2 cellular contexts compared by ENCODE assay signal in the genomic region with DNA sequence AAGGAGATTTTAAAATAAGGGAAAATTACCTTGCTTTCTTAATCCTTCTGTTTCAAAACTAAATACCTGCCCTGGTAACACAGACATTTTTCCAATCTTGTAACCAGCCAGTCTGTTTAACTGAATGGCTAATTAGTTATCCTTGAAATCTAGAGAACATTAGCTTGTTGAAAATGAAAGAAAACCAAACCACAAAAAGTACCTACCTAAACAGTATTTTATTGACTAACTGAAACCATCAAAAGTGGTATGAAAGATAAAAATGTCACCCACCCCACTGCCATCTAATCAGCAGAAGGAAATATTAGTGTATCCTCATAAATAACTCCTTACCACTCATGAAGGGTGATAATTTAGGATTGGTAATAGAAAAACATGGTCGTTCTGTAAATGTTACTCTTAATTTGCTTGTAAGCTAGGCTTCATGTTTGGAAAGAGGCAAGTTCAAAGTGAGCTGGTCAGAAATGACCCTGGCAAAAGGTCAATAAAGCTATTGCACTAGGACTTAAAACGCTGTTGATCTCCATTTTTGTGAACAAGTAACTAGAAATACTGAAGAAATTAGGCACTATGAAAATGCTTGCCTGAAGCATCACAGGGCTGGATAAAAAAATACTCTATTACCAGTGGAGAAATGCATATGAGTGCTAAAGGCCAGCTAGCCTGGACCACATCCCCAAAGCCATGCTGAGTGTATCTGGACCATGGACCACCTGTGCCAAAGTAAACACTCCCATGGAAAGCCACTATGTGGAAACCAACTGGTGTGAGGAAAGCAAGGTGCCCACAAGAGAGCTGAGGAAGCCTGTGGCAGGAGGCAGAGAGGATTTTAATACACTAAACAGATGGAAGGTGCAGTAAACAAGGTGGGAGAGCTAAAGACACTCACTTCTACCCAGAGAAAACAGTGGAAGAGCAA.
TF ChIP-seq lines count a peak whose summit lies in the region.

No MANE protein-coding gene starts in this region.

TF ChIP-seq in liver, 16 proteins besides CTCF, POLR2A, EP300 and RAD21:
- TF ChIP-seq EGR1 (IDR thresholded peaks at IDR 0.05; ENCODE audit: low read depth in 2 of 2), result no peak
- peak; percentile 39 to 48 for TF ChIP-seq HNF4A (conservative IDR thresholded peaks at IDR 0.05)
- no peak for TF ChIP-seq JUND (IDR thresholded peaks at IDR 0.05)
- TF ChIP-seq, protein P1, sequence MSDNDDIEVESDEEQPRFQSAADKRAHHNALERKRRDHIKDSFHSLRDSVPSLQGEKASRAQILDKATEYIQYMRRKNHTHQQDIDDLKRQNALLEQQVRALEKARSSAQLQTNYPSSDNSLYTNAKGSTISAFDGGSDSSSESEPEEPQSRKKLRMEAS (IDR thresholded peaks at IDR 0.05), result no peak
- TF ChIP-seq FOXA1 (IDR thresholded peaks at IDR 0.05), result peak; percentile 6
- TF ChIP-seq, protein P2, sequence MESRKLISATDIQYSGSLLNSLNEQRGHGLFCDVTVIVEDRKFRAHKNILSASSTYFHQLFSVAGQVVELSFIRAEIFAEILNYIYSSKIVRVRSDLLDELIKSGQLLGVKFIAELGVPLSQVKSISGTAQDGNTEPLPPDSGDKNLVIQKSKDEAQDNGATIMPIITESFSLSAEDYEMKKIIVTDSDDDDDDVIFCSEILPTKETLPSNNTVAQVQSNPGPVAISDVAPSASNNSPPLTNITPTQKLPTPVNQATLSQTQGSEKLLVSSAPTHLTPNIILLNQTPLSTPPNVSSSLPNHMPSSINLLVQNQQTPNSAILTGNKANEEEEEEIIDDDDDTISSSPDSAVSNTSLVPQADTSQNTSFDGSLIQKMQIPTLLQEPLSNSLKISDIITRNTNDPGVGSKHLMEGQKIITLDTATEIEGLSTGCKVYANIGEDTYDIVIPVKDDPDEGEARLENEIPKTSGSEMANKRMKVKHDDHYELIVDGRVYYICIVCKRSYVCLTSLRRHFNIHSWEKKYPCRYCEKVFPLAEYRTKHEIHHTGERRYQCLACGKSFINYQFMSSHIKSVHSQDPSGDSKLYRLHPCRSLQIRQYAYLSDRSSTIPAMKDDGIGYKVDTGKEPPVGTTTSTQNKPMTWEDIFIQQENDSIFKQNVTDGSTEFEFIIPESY (IDR thresholded peaks at IDR 0.05), result no peak
- no peak for TF ChIP-seq NR2F2 (IDR thresholded peaks at IDR 0.05)
- peak; percentile 56 to 67 for TF ChIP-seq RXRA (IDR thresholded peaks at IDR 0.05)
- peak; percentile 63 for TF ChIP-seq FOXA2 (IDR thresholded peaks at IDR 0.05)
- TF ChIP-seq, protein P3, sequence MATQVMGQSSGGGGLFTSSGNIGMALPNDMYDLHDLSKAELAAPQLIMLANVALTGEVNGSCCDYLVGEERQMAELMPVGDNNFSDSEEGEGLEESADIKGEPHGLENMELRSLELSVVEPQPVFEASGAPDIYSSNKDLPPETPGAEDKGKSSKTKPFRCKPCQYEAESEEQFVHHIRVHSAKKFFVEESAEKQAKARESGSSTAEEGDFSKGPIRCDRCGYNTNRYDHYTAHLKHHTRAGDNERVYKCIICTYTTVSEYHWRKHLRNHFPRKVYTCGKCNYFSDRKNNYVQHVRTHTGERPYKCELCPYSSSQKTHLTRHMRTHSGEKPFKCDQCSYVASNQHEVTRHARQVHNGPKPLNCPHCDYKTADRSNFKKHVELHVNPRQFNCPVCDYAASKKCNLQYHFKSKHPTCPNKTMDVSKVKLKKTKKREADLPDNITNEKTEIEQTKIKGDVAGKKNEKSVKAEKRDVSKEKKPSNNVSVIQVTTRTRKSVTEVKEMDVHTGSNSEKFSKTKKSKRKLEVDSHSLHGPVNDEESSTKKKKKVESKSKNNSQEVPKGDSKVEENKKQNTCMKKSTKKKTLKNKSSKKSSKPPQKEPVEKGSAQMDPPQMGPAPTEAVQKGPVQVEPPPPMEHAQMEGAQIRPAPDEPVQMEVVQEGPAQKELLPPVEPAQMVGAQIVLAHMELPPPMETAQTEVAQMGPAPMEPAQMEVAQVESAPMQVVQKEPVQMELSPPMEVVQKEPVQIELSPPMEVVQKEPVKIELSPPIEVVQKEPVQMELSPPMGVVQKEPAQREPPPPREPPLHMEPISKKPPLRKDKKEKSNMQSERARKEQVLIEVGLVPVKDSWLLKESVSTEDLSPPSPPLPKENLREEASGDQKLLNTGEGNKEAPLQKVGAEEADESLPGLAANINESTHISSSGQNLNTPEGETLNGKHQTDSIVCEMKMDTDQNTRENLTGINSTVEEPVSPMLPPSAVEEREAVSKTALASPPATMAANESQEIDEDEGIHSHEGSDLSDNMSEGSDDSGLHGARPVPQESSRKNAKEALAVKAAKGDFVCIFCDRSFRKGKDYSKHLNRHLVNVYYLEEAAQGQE (IDR thresholded peaks at IDR 0.05), result no peak
- TF ChIP-seq YY1 (IDR thresholded peaks at IDR 0.05), result peak; percentile 52
- TF ChIP-seq SP1 (IDR thresholded peaks at IDR 0.05), result no peak
- no peak for TF ChIP-seq TAF1 (conservative IDR thresholded peaks at IDR 0.05)
- TF ChIP-seq, protein P4, sequence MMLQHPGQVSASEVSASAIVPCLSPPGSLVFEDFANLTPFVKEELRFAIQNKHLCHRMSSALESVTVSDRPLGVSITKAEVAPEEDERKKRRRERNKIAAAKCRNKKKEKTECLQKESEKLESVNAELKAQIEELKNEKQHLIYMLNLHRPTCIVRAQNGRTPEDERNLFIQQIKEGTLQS (IDR thresholded peaks at IDR 0.05), result no peak
- no peak for TF ChIP-seq HNF4G (IDR thresholded peaks at IDR 0.05)
- no peak for TF ChIP-seq GABPA (IDR thresholded peaks at IDR 0.05 in 1 of 2, conservative IDR thresholded peaks at IDR 0.05 in 1 of 2)
TF ChIP-seq in liver: peak in this region for 5.

TF ChIP-seq in HepG2, 621 proteins besides CTCF, POLR2A, EP300 and RAD21:
- TF ChIP-seq ZNF337 (CRISPR knock-in tag; IDR thresholded peaks at IDR 0.05; ENCODE audit: borderline replicate concordance, low read depth), result no peak
- TF ChIP-seq FOXJ3 (CRISPR knock-in tag; IDR thresholded peaks at IDR 0.05; ENCODE audit: borderline replicate concordance), result no peak
TF ChIP-seq in HepG2: peak in this region for 0.
